Comparison of ENCODE assay signal across 1 cellular context in the genomic region with DNA sequence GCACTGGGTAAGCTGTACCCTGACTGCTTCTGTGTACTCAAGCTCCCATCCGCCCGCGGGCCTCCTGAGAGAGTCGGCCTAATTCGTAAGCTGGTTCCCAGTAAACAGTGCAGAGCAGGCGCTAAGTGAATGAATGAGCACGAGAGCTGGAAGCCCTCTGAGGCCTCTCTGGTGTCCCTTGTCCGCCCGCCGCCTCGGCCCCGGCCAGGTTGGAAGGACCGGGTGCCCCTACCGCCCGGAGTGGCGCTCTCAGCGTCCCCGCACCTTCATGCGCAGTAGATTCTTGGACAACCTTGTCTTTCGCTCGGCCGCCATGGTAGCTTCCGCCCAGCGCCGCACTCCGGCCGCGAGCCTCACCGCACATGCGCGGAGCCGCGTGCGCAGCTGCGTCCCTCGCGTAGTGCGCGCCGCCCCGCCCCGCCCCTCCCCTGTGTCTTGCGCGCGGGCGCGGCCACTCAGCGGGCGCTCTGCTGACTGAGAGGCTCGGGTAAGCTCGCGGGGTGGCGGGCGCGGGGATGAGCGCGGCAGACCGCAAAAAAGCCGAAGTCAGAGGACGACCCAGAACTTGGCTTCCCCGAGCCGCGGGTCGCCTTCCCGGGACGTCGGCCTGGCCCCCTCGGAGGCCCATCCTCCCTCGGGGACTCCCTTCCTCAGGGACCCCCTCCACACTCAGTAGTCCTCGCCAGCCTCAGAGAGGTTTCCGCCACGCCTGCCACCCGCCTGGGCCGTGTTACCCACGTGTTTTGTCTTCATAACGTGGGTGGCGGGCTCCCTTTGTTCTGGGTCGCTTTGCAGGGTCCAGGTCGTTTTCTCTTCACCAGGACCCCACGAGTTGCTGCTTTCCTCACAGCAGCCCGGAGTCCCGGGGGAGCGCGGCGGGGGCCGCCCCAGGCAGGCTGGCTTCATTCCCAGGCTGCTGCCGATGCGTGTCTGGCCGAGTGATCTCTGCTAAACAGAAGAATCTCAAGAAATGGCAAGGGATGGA.
TF ChIP-seq lines count a peak whose summit lies in the region.

A gene with protein sequence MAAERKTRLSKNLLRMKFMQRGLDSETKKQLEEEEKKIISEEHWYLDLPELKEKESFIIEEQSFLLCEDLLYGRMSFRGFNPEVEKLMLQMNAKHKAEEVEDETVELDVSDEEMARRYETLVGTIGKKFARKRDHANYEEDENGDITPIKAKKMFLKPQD (minus strand): TSS at position 364 of the 985 bp plus-strand sequence. CDS start 49 bp downstream, at position 315.

TF ChIP-seq in K562, 482 proteins besides CTCF, POLR2A, EP300 and RAD21 (continued from another document and continues in another):
- TF ChIP-seq, protein P1, sequence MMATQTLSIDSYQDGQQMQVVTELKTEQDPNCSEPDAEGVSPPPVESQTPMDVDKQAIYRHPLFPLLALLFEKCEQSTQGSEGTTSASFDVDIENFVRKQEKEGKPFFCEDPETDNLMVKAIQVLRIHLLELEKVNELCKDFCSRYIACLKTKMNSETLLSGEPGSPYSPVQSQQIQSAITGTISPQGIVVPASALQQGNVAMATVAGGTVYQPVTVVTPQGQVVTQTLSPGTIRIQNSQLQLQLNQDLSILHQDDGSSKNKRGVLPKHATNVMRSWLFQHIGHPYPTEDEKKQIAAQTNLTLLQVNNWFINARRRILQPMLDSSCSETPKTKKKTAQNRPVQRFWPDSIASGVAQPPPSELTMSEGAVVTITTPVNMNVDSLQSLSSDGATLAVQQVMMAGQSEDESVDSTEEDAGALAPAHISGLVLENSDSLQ (IDR thresholded peaks at IDR 0.05) = no peak
- peak; percentile 99 for TF ChIP-seq L3MBTL2 (IDR thresholded peaks at IDR 0.05)
- TF ChIP-seq, protein P2, sequence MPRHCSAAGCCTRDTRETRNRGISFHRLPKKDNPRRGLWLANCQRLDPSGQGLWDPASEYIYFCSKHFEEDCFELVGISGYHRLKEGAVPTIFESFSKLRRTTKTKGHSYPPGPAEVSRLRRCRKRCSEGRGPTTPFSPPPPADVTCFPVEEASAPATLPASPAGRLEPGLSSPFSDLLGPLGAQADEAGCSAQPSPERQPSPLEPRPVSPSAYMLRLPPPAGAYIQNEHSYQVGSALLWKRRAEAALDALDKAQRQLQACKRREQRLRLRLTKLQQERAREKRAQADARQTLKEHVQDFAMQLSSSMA (CRISPR knock-in tag; IDR thresholded peaks at IDR 0.05) = 0 out of 2 replicates have a peak, but pooled peaks have one; percentile 28
- no peak for TF ChIP-seq XRCC4 (IDR thresholded peaks at IDR 0.05; ENCODE audit: extremely low read depth, insufficient read depth, insufficient read length)
- TF ChIP-seq, protein P3, sequence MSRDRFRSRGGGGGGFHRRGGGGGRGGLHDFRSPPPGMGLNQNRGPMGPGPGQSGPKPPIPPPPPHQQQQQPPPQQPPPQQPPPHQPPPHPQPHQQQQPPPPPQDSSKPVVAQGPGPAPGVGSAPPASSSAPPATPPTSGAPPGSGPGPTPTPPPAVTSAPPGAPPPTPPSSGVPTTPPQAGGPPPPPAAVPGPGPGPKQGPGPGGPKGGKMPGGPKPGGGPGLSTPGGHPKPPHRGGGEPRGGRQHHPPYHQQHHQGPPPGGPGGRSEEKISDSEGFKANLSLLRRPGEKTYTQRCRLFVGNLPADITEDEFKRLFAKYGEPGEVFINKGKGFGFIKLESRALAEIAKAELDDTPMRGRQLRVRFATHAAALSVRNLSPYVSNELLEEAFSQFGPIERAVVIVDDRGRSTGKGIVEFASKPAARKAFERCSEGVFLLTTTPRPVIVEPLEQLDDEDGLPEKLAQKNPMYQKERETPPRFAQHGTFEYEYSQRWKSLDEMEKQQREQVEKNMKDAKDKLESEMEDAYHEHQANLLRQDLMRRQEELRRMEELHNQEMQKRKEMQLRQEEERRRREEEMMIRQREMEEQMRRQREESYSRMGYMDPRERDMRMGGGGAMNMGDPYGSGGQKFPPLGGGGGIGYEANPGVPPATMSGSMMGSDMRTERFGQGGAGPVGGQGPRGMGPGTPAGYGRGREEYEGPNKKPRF (IDR thresholded peaks at IDR 0.05; ENCODE audit: low read depth, low read length) = no peak
- TF ChIP-seq, protein P4, sequence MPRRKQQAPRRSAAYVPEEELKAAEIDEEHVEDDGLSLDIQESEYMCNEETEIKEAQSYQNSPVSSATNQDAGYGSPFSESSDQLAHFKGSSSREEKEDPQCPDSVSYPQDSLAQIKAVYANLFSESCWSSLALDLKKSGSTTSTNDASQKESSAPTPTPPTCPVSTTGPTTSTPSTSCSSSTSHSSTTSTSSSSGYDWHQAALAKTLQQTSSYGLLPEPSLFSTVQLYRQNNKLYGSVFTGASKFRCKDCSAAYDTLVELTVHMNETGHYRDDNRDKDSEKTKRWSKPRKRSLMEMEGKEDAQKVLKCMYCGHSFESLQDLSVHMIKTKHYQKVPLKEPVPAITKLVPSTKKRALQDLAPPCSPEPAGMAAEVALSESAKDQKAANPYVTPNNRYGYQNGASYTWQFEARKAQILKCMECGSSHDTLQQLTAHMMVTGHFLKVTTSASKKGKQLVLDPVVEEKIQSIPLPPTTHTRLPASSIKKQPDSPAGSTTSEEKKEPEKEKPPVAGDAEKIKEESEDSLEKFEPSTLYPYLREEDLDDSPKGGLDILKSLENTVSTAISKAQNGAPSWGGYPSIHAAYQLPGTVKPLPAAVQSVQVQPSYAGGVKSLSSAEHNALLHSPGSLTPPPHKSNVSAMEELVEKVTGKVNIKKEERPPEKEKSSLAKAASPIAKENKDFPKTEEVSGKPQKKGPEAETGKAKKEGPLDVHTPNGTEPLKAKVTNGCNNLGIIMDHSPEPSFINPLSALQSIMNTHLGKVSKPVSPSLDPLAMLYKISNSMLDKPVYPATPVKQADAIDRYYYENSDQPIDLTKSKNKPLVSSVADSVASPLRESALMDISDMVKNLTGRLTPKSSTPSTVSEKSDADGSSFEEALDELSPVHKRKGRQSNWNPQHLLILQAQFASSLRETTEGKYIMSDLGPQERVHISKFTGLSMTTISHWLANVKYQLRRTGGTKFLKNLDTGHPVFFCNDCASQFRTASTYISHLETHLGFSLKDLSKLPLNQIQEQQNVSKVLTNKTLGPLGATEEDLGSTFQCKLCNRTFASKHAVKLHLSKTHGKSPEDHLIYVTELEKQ (CRISPR knock-in tag; IDR thresholded peaks at IDR 0.05) = no peak
- no peak for TF ChIP-seq HSF4 (CRISPR knock-in tag; IDR thresholded peaks at IDR 0.05; ENCODE audit: borderline replicate concordance)
- TF ChIP-seq, protein P5, sequence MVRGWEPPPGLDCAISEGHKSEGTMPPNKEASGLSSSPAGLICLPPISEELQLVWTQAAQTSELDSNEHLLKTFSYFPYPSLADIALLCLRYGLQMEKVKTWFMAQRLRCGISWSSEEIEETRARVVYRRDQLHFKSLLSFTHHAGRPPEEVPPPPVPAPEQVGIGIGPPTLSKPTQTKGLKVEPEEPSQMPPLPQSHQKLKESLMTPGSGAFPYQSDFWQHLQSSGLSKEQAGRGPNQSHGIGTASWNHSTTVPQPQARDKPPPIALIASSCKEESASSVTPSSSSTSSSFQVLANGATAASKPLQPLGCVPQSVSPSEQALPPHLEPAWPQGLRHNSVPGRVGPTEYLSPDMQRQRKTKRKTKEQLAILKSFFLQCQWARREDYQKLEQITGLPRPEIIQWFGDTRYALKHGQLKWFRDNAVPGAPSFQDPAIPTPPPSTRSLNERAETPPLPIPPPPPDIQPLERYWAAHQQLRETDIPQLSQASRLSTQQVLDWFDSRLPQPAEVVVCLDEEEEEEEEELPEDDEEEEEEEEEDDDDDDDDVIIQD (CRISPR knock-in tag; IDR thresholded peaks at IDR 0.05) = 0 out of 2 replicates have a peak, but pooled peaks have one; percentile 26
- TF ChIP-seq FOXM1 (IDR thresholded peaks at IDR 0.05; ENCODE audit: low read depth) = no peak
- TF ChIP-seq FOXM1 (CRISPR knock-in tag; IDR thresholded peaks at IDR 0.05; ENCODE audit: low read depth) = peak; percentile 62; the same call in 1 of the 2 replicates
- TF ChIP-seq PCBP1 (IDR thresholded peaks at IDR 0.05; ENCODE audit: low read depth, low read length, poor library complexity, severe bottlenecking) = no peak
- peak; percentile 84 for TF ChIP-seq CCNT2 (IDR thresholded peaks at IDR 0.05; ENCODE audit: borderline replicate concordance, extremely low read depth, insufficient read length, low read depth, low read length)
- TF ChIP-seq JUND (IDR thresholded peaks at IDR 0.05; ENCODE audit: borderline replicate concordance, low read depth, low read length) = 0 out of 2 replicates have a peak, but pooled peaks have one; percentile 2
- peak; percentile 32; the same call in 1 of the 3 replicates for TF ChIP-seq JUND (tag; IDR thresholded peaks at IDR 0.05; ENCODE audit: borderline replicate concordance, low read depth, low read length)
- peak; percentile 88 for TF ChIP-seq RBFOX2 (IDR thresholded peaks at IDR 0.05; ENCODE audit: low read depth, low read length)
- TF ChIP-seq ZNF134 (CRISPR knock-in tag; conservative IDR thresholded peaks at IDR 0.05) = no peak
- no peak for TF ChIP-seq ZNF175 (CRISPR knock-in tag; IDR thresholded peaks at IDR 0.05; ENCODE audit: low read depth)
- TF ChIP-seq BCOR (IDR thresholded peaks at IDR 0.05) = peak; percentile 97
- peak; percentile 69 for TF ChIP-seq ATF7 (IDR thresholded peaks at IDR 0.05)
- peak; percentile 6; the same call in 1 of the 2 replicates for TF ChIP-seq CEBPG (CRISPR knock-in tag; IDR thresholded peaks at IDR 0.05)
- TF ChIP-seq CEBPG (tag; conservative IDR thresholded peaks at IDR 0.05 in 1 of 2, IDR thresholded peaks at IDR 0.05 in 1 of 2) = no peak
- 0 out of 2 replicates have a peak, but pooled peaks have one; percentile 31 for TF ChIP-seq CREB1 (IDR thresholded peaks at IDR 0.05)
- TF ChIP-seq CREB1 (CRISPR knock-in tag; IDR thresholded peaks at IDR 0.05) = peak; percentile 75
- TF ChIP-seq STAT5A (IDR thresholded peaks at IDR 0.05; ENCODE audit: borderline replicate concordance, low read length) = no peak; the same call in 1 of the 2 replicates
- TF ChIP-seq, protein P6, sequence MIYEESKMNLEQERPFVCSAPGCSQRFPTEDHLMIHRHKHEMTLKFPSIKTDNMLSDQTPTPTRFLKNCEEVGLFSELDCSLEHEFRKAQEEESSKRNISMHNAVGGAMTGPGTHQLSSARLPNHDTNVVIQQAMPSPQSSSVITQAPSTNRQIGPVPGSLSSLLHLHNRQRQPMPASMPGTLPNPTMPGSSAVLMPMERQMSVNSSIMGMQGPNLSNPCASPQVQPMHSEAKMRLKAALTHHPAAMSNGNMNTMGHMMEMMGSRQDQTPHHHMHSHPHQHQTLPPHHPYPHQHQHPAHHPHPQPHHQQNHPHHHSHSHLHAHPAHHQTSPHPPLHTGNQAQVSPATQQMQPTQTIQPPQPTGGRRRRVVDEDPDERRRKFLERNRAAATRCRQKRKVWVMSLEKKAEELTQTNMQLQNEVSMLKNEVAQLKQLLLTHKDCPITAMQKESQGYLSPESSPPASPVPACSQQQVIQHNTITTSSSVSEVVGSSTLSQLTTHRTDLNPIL (CRISPR knock-in tag; IDR thresholded peaks at IDR 0.05) = no peak
- no peak for TF ChIP-seq NR2F6 (CRISPR knock-in tag; IDR thresholded peaks at IDR 0.05)
- no peak; the same call in 1 of the 2 replicates for TF ChIP-seq MXI1 (IDR thresholded peaks at IDR 0.05; ENCODE audit: low read depth, low read length)
- peak; percentile 60 for TF ChIP-seq RBBP5 (IDR thresholded peaks at IDR 0.05; ENCODE audit: borderline replicate concordance, insufficient read depth, low read length, poor library complexity, severe bottlenecking)
- TF ChIP-seq PTBP1 (IDR thresholded peaks at IDR 0.05; ENCODE audit: low read depth, low read length) = 0 out of 2 replicates have a peak, but pooled peaks have one; percentile 2
- TF ChIP-seq ZNF12 (CRISPR knock-in tag; IDR thresholded peaks at IDR 0.05) = peak; percentile 38; the same call in 1 of the 2 replicates
- TF ChIP-seq, protein P7, sequence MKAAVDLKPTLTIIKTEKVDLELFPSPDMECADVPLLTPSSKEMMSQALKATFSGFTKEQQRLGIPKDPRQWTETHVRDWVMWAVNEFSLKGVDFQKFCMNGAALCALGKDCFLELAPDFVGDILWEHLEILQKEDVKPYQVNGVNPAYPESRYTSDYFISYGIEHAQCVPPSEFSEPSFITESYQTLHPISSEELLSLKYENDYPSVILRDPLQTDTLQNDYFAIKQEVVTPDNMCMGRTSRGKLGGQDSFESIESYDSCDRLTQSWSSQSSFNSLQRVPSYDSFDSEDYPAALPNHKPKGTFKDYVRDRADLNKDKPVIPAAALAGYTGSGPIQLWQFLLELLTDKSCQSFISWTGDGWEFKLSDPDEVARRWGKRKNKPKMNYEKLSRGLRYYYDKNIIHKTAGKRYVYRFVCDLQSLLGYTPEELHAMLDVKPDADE (conservative IDR thresholded peaks at IDR 0.05; ENCODE audit: control insufficient read depth, low read depth, low read length) = 0 out of 2 replicates have a peak, but pooled peaks have one; percentile 13
- TF ChIP-seq KLF6 (CRISPR knock-in tag; IDR thresholded peaks at IDR 0.05; ENCODE audit: borderline replicate concordance) = no peak
- TF ChIP-seq, protein P8, sequence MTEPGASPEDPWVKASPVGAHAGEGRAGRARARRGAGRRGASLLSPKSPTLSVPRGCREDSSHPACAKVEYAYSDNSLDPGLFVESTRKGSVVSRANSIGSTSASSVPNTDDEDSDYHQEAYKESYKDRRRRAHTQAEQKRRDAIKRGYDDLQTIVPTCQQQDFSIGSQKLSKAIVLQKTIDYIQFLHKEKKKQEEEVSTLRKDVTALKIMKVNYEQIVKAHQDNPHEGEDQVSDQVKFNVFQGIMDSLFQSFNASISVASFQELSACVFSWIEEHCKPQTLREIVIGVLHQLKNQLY (CRISPR knock-in tag; conservative IDR thresholded peaks at IDR 0.05) = 0 out of 4 replicates have a peak, but pooled peaks of 1 of the 2 experiments have one; percentile 32
- TF ChIP-seq, protein P9, sequence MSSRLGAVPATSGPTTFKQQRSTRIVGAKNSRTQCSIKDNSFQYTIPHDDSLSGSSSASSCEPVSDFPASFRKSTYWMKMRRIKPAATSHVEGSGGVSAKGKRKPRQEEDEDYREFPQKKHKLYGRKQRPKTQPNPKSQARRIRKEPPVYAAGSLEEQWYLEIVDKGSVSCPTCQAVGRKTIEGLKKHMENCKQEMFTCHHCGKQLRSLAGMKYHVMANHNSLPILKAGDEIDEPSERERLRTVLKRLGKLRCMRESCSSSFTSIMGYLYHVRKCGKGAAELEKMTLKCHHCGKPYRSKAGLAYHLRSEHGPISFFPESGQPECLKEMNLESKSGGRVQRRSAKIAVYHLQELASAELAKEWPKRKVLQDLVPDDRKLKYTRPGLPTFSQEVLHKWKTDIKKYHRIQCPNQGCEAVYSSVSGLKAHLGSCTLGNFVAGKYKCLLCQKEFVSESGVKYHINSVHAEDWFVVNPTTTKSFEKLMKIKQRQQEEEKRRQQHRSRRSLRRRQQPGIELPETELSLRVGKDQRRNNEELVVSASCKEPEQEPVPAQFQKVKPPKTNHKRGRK (tag; IDR thresholded peaks at IDR 0.05) = no peak
- TF ChIP-seq CXXC5 (CRISPR knock-in tag; IDR thresholded peaks at IDR 0.05) = peak; percentile 98
- TF ChIP-seq, protein P10, sequence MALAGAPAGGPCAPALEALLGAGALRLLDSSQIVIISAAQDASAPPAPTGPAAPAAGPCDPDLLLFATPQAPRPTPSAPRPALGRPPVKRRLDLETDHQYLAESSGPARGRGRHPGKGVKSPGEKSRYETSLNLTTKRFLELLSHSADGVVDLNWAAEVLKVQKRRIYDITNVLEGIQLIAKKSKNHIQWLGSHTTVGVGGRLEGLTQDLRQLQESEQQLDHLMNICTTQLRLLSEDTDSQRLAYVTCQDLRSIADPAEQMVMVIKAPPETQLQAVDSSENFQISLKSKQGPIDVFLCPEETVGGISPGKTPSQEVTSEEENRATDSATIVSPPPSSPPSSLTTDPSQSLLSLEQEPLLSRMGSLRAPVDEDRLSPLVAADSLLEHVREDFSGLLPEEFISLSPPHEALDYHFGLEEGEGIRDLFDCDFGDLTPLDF (CRISPR knock-in tag; IDR thresholded peaks at IDR 0.05) = peak; percentile 89
- no peak for TF ChIP-seq JUNB (CRISPR knock-in tag; conservative IDR thresholded peaks at IDR 0.05)
- peak; percentile 94 for TF ChIP-seq RB1 (IDR thresholded peaks at IDR 0.05; ENCODE audit: low read depth)
- no peak for TF ChIP-seq MEF2A (IDR thresholded peaks at IDR 0.05; ENCODE audit: control insufficient read depth, low read depth, low read length)
- peak; percentile 36; the same call in 1 of the 2 replicates for TF ChIP-seq MBD2 (IDR thresholded peaks at IDR 0.05; ENCODE audit: borderline replicate concordance, low read depth)
- no peak for TF ChIP-seq LEF1 (IDR thresholded peaks at IDR 0.05)
